ENCODE assay signal across 8 cellular contexts in the genomic region with DNA sequence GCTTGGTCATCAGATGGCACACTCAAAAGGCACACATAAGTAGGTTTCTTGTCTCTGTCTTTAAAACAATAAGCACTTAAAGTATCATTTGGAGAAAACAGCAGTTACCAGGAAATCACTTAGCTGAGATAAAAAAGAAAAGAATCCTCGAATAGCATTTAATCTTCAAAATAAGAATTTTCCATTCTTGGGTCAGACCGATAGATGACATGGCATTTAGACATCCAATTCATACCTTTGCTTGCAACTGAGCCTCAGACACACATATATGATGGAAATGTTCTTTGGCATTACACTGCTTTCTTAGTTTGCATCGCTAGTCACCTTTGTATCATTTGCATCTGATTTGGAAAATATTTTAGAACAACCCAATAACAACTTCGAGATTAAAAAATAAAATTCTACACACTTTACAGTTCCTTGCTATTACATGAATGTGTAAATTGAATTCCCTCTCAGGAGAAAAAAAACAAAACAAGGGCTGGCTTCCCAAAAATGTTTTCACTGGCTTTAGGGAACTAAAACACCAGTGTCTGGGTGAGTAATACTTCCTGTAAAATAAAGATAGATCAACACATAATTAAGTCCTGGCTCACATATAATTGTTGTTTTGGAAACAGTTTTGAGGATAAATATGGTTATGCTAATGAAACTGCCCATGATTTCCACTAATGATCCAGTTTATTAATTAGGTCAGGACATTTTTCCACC. TPM values are rescaled to one million over a fixed set of nuclear protein-coding genes. Genes with fewer than 3 reads are reported as not detected.
DNase-seq lines count a peak whose midpoint lies in the region; ATAC-seq and TF ChIP-seq lines count a peak whose summit lies in the region.

No MANE protein-coding gene starts in this region.

- H3K4me3 ChIP-seq in CD4-positive, alpha-beta memory T cell (ENCODE audit: low read length in 2 of 2) = no peak overlapping the region
- H3K4me3 ChIP-seq in PC-9 (peak overlapping the region; percentile 79), neuronal stem cell (ENCODE audit: low read length in 2 of 2) (peak overlapping the region in 1 of 2 donors; percentile 76)

- no peaks in the 10 kb centered on the region for H3K27me3 ChIP-seq in CD4-positive, alpha-beta memory T cell (ENCODE audit: insufficient read depth, low read length)
- H3K27me3 ChIP-seq in PC-9 (ENCODE audit: insufficient read depth, low read depth) (no peaks in the 10 kb centered on the region), neuronal stem cell (ENCODE audit: control insufficient read depth in 3 of 3, insufficient read depth in 3 of 3, low read depth in 1 of 3, low read length in 3 of 3) (no peaks in the 10 kb centered on the region)

- H3K4me1 ChIP-seq in CD4-positive, alpha-beta memory T cell (ENCODE audit: insufficient read depth, low read length) = no peaks in the 10 kb centered on the region
- H3K4me1 ChIP-seq in PC-9 (replicated peaks; ENCODE audit: insufficient read depth) = peaks cover 33% of the 10 kb centered on the region
- peaks cover 6 to 20% of the 10 kb centered on the region in 2 donors for H3K4me1 ChIP-seq in neuronal stem cell (ENCODE audit: control insufficient read depth in 2 of 2, insufficient read depth in 1 of 2, low read depth in 1 of 2, low read length in 2 of 2)

- no peak overlapping the region for H2AK5ac ChIP-seq in neuronal stem cell (ENCODE audit: low read depth, low read length)

- H3K18ac ChIP-seq in neuronal stem cell (ENCODE audit: low read length) = no peak overlapping the region

- H2BK15ac ChIP-seq in neuronal stem cell (ENCODE audit: low read length) = no peak overlapping the region

- intact Hi-C loops in CD4-positive, alpha-beta memory T cell (cut with micrococcal nuclease) = no loop called here
- intact Hi-C loops in PC-9 (cut with micrococcal nuclease; ENCODE audit: unreplicated experiment) = loop anchor here (5.0 to 10.0 kb wide), 4 partner anchors 36 to 344 kb away; a partner anchor contains a TSS

- H3K79me2 ChIP-seq in PC-9 (ENCODE audit: low read depth) = peaks cover 34% of the 10 kb centered on the region

- no peak overlapping the region for H4K8ac ChIP-seq in neuronal stem cell (ENCODE audit: low read depth, low read length)

- DNase-seq in CD4-positive, alpha-beta memory T cell = no peak
- no peak for DNase-seq in PC-9
- DNase-seq in epithelial cell of prostate (ENCODE audit: low read depth, low spot score) = no peak
- DNase-seq in neuronal stem cell (ENCODE audit: low spot score) = no peak
- DNase-seq in NCI-H1694 treated with DMSO at 0.1 percent for 48 hours (lab: John Stamatoyannopoulos, UW) = no peak

- H3K27ac Mint-ChIP-seq in CD4-positive, alpha-beta memory T cell = no peak overlapping the region

- peak overlapping the region in 6 of 8 donors; percentile 70 to 83 (median 75) for H3K4me3 Mint-ChIP-seq in CD4-positive, alpha-beta memory T cell

- no peak overlapping the region for H3K9ac ChIP-seq in neuronal stem cell (ENCODE audit: low read depth, low read length, poor library complexity)

- CTCF ChIA-PET in CD4-positive, alpha-beta memory T cell (lab: Charles Lee; ENCODE audit: partially characterized antibody) = no interaction called here
- CTCF ChIA-PET in PC-9 (lab: Charles Lee) = no interaction called here

- H3K4ac ChIP-seq in neuronal stem cell (ENCODE audit: low read length) = no peak overlapping the region

- ATAC-seq in GM21526 (IDR thresholded peaks at IDR 0.05; ENCODE audit: low FRiP score, unreplicated experiment) = no peak
- ATAC-seq in HG03342 (IDR thresholded peaks at IDR 0.05; ENCODE audit: unreplicated experiment) = no peak
- no peak for ATAC-seq in HG03469 (IDR thresholded peaks at IDR 0.05; ENCODE audit: unreplicated experiment)

- peaks cover 36% of the 10 kb centered on the region; the same call in 1 of the 2 replicates for H3F3A ChIP-seq in PC-9 (ENCODE audit: insufficient read depth, low read depth)

- no peak for TF ChIP-seq CTCF in PC-9 (conservative IDR thresholded peaks at IDR 0.05)

- no peaks in the 10 kb centered on the region for H3K36me3 Mint-ChIP-seq in CD4-positive, alpha-beta memory T cell

- no peaks in the 10 kb centered on the region for H3K79me1 ChIP-seq in neuronal stem cell (ENCODE audit: low read depth, low read length)

- POLR2A ChIA-PET in CD4-positive, alpha-beta memory T cell (lab: Charles Lee; ENCODE audit: partially characterized antibody) = no interaction called here
- POLR2A ChIA-PET in PC-9 (lab: Charles Lee; ENCODE audit: unreplicated experiment) = interaction anchor here (0.7 kb wide), 1 partner anchor 135 kb away, joined by 3 read pairs; no protein-coding TSS in a partner anchor

- H2BK120ac ChIP-seq in neuronal stem cell (ENCODE audit: low read depth, low read length) = no peak overlapping the region

- WGBS in neuronal stem cell (ENCODE audit: extremely low coverage in 2 of 2, insufficient read length in 2 of 2, insufficient replicate concordance in 1 of 2), 2 donors = no CpG with 5 or more reads among the region's 4 CpGs

- H3K4me2 ChIP-seq in PC-9 (peak overlapping the region; percentile 91), neuronal stem cell (ENCODE audit: insufficient read depth, low read length, poor library complexity, severe bottlenecking) (no peak overlapping the region)

- H3K4me1 Mint-ChIP-seq in CD4-positive, alpha-beta memory T cell = peaks cover 7 to 23% (median 14%) of the 10 kb centered on the region in 4 donors

- no peaks in the 10 kb centered on the region for H3K9me3 ChIP-seq in CD4-positive, alpha-beta memory T cell (ENCODE audit: control insufficient read depth in 1 of 2, low read length in 2 of 2)
- H3K9me3 ChIP-seq in PC-9 (ENCODE audit: insufficient read depth, low read depth) = no peaks in the 10 kb centered on the region
- no peaks in the 10 kb centered on the region for H3K9me3 ChIP-seq in neuronal stem cell (replicated peaks in 1 of 2; ENCODE audit: control insufficient read depth in 2 of 2, insufficient read depth in 1 of 2, low read depth in 1 of 2, low read length in 2 of 2)

- H2AFZ ChIP-seq in PC-9 = peak overlapping the region; percentile 96
- H2AFZ ChIP-seq in neuronal stem cell (ENCODE audit: low read length) = peak overlapping the region; percentile 97

- BruUV-seq in PC-9 (replicated peaks; lab: Mats Ljungman, UMichigan) = TSS peak; percentile 48

- no peak overlapping the region for H3K23ac ChIP-seq in neuronal stem cell (ENCODE audit: low read depth, low read length, poor library complexity)

- no peaks in the 10 kb centered on the region for H3K36me3 ChIP-seq in CD4-positive, alpha-beta memory T cell (ENCODE audit: insufficient read depth, low read length)
- no peaks in the 10 kb centered on the region for H3K36me3 ChIP-seq in PC-9 (ENCODE audit: low read depth)
- H3K36me3 ChIP-seq in neuronal stem cell (replicated peaks in 1 of 2; ENCODE audit: control insufficient read depth in 2 of 2, insufficient read depth in 2 of 2, low read length in 2 of 2) = no peaks in the 10 kb centered on the region

- peaks cover 0 to 3% (median 0%) of the 10 kb centered on the region in 8 donors for H3K9me3 Mint-ChIP-seq in CD4-positive, alpha-beta memory T cell

- no peak overlapping the region for H3K14ac ChIP-seq in neuronal stem cell (ENCODE audit: low read length)

- no peaks in the 10 kb centered on the region for H3K9me2 ChIP-seq in PC-9 (ENCODE audit: insufficient read depth)

- H4K20me1 ChIP-seq in PC-9 (ENCODE audit: insufficient read depth) = no peaks in the 10 kb centered on the region; the same call in 1 of the 2 replicates

- no peak overlapping the region for H2BK12ac ChIP-seq in neuronal stem cell (ENCODE audit: low read length)

- H3K27me3 Mint-ChIP-seq in CD4-positive, alpha-beta memory T cell = peaks cover 31 to 35% of the 10 kb centered on the region in 2 donors

- H3K27ac ChIP-seq in CD4-positive, alpha-beta memory T cell (ENCODE audit: low read depth, low read length) = no peak overlapping the region
- peak overlapping the region; percentile 46 for H3K27ac ChIP-seq in PC-9
- H3K27ac ChIP-seq in epithelial cell of prostate = peak overlapping the region; percentile 89
- no peak overlapping the region for H3K27ac ChIP-seq in neuronal stem cell (replicated peaks; ENCODE audit: low read length)

- no peak overlapping the region for H4K91ac ChIP-seq in neuronal stem cell (ENCODE audit: low read depth, low read length, poor library complexity)

- no peak overlapping the region for H2BK5ac ChIP-seq in neuronal stem cell (ENCODE audit: low read length)

RNA-seq across cellular contexts. Expression of a gene that starts 1.3 kb away (rescaled TPM):
- total RNA-seq in CD4-positive, alpha-beta memory T cell = under 1 TPM; 0.17 to 0.86 TPM
- under 1 TPM; 0.03 to 0.06 TPM for polyA plus RNA-seq in CD4-positive, alpha-beta memory T cell
- total RNA-seq in PC-9 (2021) = 38.3 and 42.3 TPM in 2 replicates
- 3.9 TPM for polyA plus RNA-seq in neuronal stem cell (2013, experiment 1 of 2)
- 4.3 TPM for polyA plus RNA-seq in neuronal stem cell (2013, experiment 2 of 2)

Comparison
In these comparisons a context has a peak if more than half of its experiments do, and no peak if none do; other contexts are left out.
1. H3K27ac ChIP-seq: peak in PC-9 (single experiment) and epithelial cell of prostate (single experiment); none in CD4-positive, alpha-beta memory T cell (single experiment) and neuronal stem cell (single experiment).
2. RNA of a gene that starts 1.3 kb away (total RNA-seq): 38.3 to 42.3 TPM in PC-9; 0.17 to 0.86 TPM in CD4-positive, alpha-beta memory T cell; every median in the first group is over 10 times any median in the second.